Comparison of ENCODE assay signal across 8 cellular contexts in the genomic region with DNA sequence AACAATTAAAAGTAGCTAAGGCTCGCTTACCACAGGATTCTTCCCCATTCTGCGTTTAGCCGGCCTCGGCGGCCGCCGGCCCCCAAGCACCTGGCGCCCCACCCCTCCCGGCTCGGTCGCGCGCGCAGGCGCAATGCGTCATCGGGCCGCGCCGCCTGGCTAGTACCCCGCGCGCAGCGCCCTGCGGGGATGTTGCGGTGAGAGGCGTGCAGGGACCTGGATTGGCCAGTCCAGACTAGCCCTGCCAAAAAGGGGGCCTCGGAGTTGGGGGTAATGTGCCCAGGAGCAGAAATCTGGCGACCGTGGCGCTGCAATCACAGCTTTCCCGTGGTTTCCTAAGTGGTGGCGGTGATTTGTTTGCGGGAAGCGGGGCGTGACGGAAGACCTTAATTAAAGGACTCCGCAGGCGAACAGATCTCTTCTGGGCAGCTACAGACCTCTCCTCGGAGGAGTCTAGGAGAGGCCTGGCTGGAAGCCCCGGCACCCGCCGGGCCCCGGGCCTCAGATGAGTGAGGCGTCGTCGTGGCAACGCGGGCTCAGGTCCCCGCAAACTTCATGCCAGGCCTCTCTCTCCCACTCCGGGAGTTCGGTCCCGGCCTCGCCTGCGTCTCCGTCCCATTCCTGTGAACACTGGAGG. TPM values are rescaled to one million over a fixed set of nuclear protein-coding genes. Genes with fewer than 3 reads are reported as not detected.
DNase-seq lines count a peak whose midpoint lies in the region; ATAC-seq, FAIRE-seq and TF ChIP-seq lines count a peak whose summit lies in the region.

No MANE protein-coding gene starts in this region.

- no peaks in the 10 kb centered on the region for H3F3A ChIP-seq in PC-9 (ENCODE audit: insufficient read depth, low read depth)

- POLR2A ChIA-PET in PC-9 (lab: Charles Lee; ENCODE audit: unreplicated experiment) = no interaction called here
- POLR2A ChIA-PET in naive thymus-derived CD4-positive, alpha-beta T cell (lab: Charles Lee) = interaction anchor here (0.5 to 3.2 kb wide), 9 partner anchors 9 to 779 kb away, joined by 3 to 19 read pairs (median 4); a partner anchor contains a TSS

- TSS peak; percentile 84 for BruUV-seq in PC-9 (replicated peaks; lab: Mats Ljungman, UMichigan)

- H3K4me1 Mint-ChIP-seq in naive thymus-derived CD4-positive, alpha-beta T cell = peaks cover 5 to 21% (median 12%) of the 10 kb centered on the region in 7 donors
- H3K4me1 Mint-ChIP-seq in stimulated activated memory B cell treated with anti-CD40 and anti-IgM and Interleukin-4, amounts not matched to agents 10 μg/mL and 1 μg/mL and 100 μg/mL, for 72 hours = peaks cover 13% of the 10 kb centered on the region

- no peaks in the 10 kb centered on the region for H3K9me3 Mint-ChIP-seq in naive thymus-derived CD4-positive, alpha-beta T cell
- no peaks in the 10 kb centered on the region for H3K9me3 Mint-ChIP-seq in stimulated activated memory B cell treated with anti-CD40 and anti-IgM and Interleukin-4, amounts not matched to agents 10 μg/mL and 1 μg/mL and 100 μg/mL, for 72 hours

- H3K4me1 ChIP-seq in PC-9 (replicated peaks; ENCODE audit: insufficient read depth) = peaks cover 11% of the 10 kb centered on the region; the same call in 1 of the 2 replicates
- peaks cover 3 to 5% of the 10 kb centered on the region in 2 donors for H3K4me1 ChIP-seq in naive thymus-derived CD4-positive, alpha-beta T cell (ENCODE audit: control insufficient read depth in 2 of 2, insufficient read depth in 2 of 2, low read length in 2 of 2)

- H3K9me3 ChIP-seq in PC-9 (ENCODE audit: insufficient read depth, low read depth) = no peaks in the 10 kb centered on the region
- H3K9me3 ChIP-seq in naive thymus-derived CD4-positive, alpha-beta T cell (ENCODE audit: control insufficient read depth in 2 of 3, low read length in 3 of 3) = no peaks in the 10 kb centered on the region

- H3K4me2 ChIP-seq in PC-9 = peak overlapping the region; percentile 94

- H4K20me1 ChIP-seq in PC-9 (ENCODE audit: insufficient read depth) = no peaks in the 10 kb centered on the region

- H3K36me3 Mint-ChIP-seq in naive thymus-derived CD4-positive, alpha-beta T cell = peaks cover 0 to 3% (median 0%) of the 10 kb centered on the region in 5 donors
- no peaks in the 10 kb centered on the region for H3K36me3 Mint-ChIP-seq in stimulated activated memory B cell treated with anti-CD40 and anti-IgM and Interleukin-4, amounts not matched to agents 10 μg/mL and 1 μg/mL and 100 μg/mL, for 72 hours

- no peaks in the 10 kb centered on the region for H3K36me3 ChIP-seq in PC-9 (ENCODE audit: low read depth)
- H3K36me3 ChIP-seq in naive thymus-derived CD4-positive, alpha-beta T cell (ENCODE audit: control insufficient read depth in 2 of 3, insufficient read depth in 3 of 3, low read length in 3 of 3) = peaks cover 0 to 5% (median 0%) of the 10 kb centered on the region in 3 experiments

- peak overlapping the region; percentile 80 for H3K4me3 ChIP-seq in PC-9
- peak overlapping the region; percentile 95 for H3K4me3 ChIP-seq in naive thymus-derived CD4-positive, alpha-beta T cell (ENCODE audit: low read length)

- peak overlapping the region; percentile 99 for H2AFZ ChIP-seq in PC-9

- no peak for TF ChIP-seq CTCF in PC-9 (conservative IDR thresholded peaks at IDR 0.05)

- CTCF ChIA-PET in PC-9 (lab: Charles Lee) = interaction anchor here (0.6 to 0.7 kb wide), 2 partner anchors 98 to 284 kb away, joined by 3 to 4 read pairs; no protein-coding TSS in a partner anchor
- CTCF ChIA-PET in naive thymus-derived CD4-positive, alpha-beta T cell (lab: Charles Lee) = no interaction called here

- in situ Hi-C loops in Caki2 (cut with HindIII; ENCODE audit: low pct_unique_long_range_greater_than_20kb, low sequenced_read_pairs) = no loop called here

- FAIRE-seq in HTR-8/SVneo (lab: Jason Lieb, UNC) = peak; percentile 77

- peak; percentile 87 for DNase-seq in Caki2 (ENCODE audit: low read depth)
- peak; percentile 83 for DNase-seq in HTR-8/SVneo (ENCODE audit: insufficient read length, low spot score)
- DNase-seq in PC-9 = peak; percentile 46 to 87
- peak; percentile 76 for DNase-seq in activated T-helper 1 cell treated with Interleukin-2 at 50 U/mL for 16 hours (ENCODE audit: low read depth)
- peak; percentile 71 for DNase-seq in fibroblast of gingiva (ENCODE audit: low read depth)
- peak; percentile 81 to 94 (median 92) for DNase-seq in naive thymus-derived CD4-positive, alpha-beta T cell

- peak overlapping the region; percentile 86 to 99 (median 96) for H3K4me3 Mint-ChIP-seq in naive thymus-derived CD4-positive, alpha-beta T cell
- H3K4me3 Mint-ChIP-seq in stimulated activated memory B cell treated with anti-CD40 and anti-IgM and Interleukin-4, amounts not matched to agents 10 μg/mL and 1 μg/mL and 100 μg/mL, for 72 hours = peak overlapping the region; percentile 93

- intact Hi-C loops in PC-9 (cut with micrococcal nuclease; ENCODE audit: unreplicated experiment) = loop anchor here (5.0 to 10.0 kb wide), 3 partner anchors 188 to 408 kb away; a partner anchor contains a TSS
- intact Hi-C loops in naive thymus-derived CD4-positive, alpha-beta T cell (cut with micrococcal nuclease) = loop anchor here (1.0 to 10.0 kb wide), 24 partner anchors 139 to 1728 kb away; a partner anchor contains a TSS

- H3K79me2 ChIP-seq in PC-9 (ENCODE audit: low read depth) = peaks cover 6% of the 10 kb centered on the region

- ATAC-seq in GM21381 (IDR thresholded peaks at IDR 0.05; ENCODE audit: unreplicated experiment) = peak; percentile 89
- ATAC-seq in naive thymus-derived CD4-positive, alpha-beta T cell = peak; percentile 94
- ATAC-seq in stimulated activated memory B cell treated with anti-CD40 and anti-IgM and Interleukin-4, amounts not matched to agents 10 μg/mL and 1 μg/mL and 100 μg/mL, for 72 hours = peak; percentile 95

- no peaks in the 10 kb centered on the region for H3K27me3 ChIP-seq in PC-9 (ENCODE audit: insufficient read depth, low read depth)
- no peaks in the 10 kb centered on the region for H3K27me3 ChIP-seq in naive thymus-derived CD4-positive, alpha-beta T cell (ENCODE audit: control insufficient read depth in 2 of 2, insufficient read depth in 2 of 2, low read length in 2 of 2)

- peaks cover 0 to 4% (median 0%) of the 10 kb centered on the region in 5 donors for H3K27me3 Mint-ChIP-seq in naive thymus-derived CD4-positive, alpha-beta T cell
- H3K27me3 Mint-ChIP-seq in stimulated activated memory B cell treated with anti-CD40 and anti-IgM and Interleukin-4, amounts not matched to agents 10 μg/mL and 1 μg/mL and 100 μg/mL, for 72 hours = no peaks in the 10 kb centered on the region

- peak overlapping the region; percentile 76 to 100 (median 97) for H3K27ac Mint-ChIP-seq in naive thymus-derived CD4-positive, alpha-beta T cell
- peak overlapping the region; percentile 93 for H3K27ac Mint-ChIP-seq in stimulated activated memory B cell treated with anti-CD40 and anti-IgM and Interleukin-4, amounts not matched to agents 10 μg/mL and 1 μg/mL and 100 μg/mL, for 72 hours

- H3K27ac ChIP-seq in PC-9 = peak overlapping the region; percentile 73
- peak overlapping the region; percentile 87 for H3K27ac ChIP-seq in naive thymus-derived CD4-positive, alpha-beta T cell (ENCODE audit: low read depth, low read length)

- H3K9me2 ChIP-seq in PC-9 (ENCODE audit: insufficient read depth) = no peaks in the 10 kb centered on the region

RNA-seq across cellular contexts. Expression of a gene that starts 0.6 kb away (rescaled TPM):
- total RNA-seq in Caki2 (2014; rRNA removed; shearing (Covaris generic); ENCODE audit: low replicate concordance) = 37.5 and 60.1 TPM in 2 replicates
- total RNA-seq in PC-9 (2021) = 21.6 and 24.5 TPM in 2 replicates
- total RNA-seq in naive thymus-derived CD4-positive, alpha-beta T cell = 10 to 100 TPM in 1 of 5 experiments, 1 to 10 TPM in 4; 3.2 to 13.4 (median 4.7) TPM
- polyA plus RNA-seq in naive thymus-derived CD4-positive, alpha-beta T cell = 1 to 10 TPM; 2.7 to 3.2 TPM

RNA-seq across cellular contexts. Expression of a gene that starts 55.7 kb away (rescaled TPM):
- total RNA-seq in Caki2 (2014; rRNA removed; shearing (Covaris generic); ENCODE audit: low replicate concordance) = not detected in 2 replicates
- total RNA-seq in PC-9 (2021) = not detected in 2 replicates
- total RNA-seq in naive thymus-derived CD4-positive, alpha-beta T cell = under 1 TPM in 2 of 5 experiments, not detected in 3; 0.12 to 0.47 TPM
- polyA plus RNA-seq in naive thymus-derived CD4-positive, alpha-beta T cell = not detected

Comparison
In these comparisons a context has a peak if more than half of its experiments do, and no peak if none do; other contexts are left out.
1. Peak in every context shown above with its lines: DNase-seq, ATAC-seq, H3K4me3 ChIP-seq and H3K27ac ChIP-seq.